Comparison of ENCODE assay signal across 1 cellular context in genomic region chr3:61948699-61949305, GRCh38.
TF ChIP-seq lines count a peak whose summit lies in the region.

No MANE protein-coding gene starts in this region.

TF ChIP-seq in GM23338, 12 proteins besides CTCF, POLR2A, EP300 and RAD21 (continued from another document):
- TF ChIP-seq ZNF462 (CRISPR knock-in tag; IDR thresholded peaks at IDR 0.05), result no peak
